Comparison of ENCODE assay signal across 16 cellular contexts in the genomic region with DNA sequence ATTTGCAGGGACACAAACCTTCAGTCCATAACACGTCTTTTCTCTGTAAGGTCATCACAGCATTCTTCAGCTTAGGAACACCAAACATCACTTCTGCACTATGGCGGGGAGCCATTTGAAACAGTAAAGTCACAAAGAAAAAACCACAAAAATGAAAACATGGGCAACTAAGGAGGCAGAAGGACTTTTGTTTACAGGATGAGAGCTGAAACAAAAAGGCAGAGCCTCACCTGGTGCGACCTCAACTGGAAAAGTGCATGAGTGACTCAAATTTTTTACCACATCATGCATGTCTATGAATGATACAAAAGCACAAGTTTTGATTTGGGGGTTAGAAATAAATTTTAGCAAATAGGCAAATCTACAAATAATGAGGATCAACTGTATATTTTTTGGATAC.
A peak's percentile ranks its signal among the peaks of the same experiment; 100 is the strongest.
DNase-seq lines count a peak whose midpoint lies in the region; ATAC-seq and TF ChIP-seq lines count a peak whose summit lies in the region.
"Had no signal": no experiment of that assay in that cellular context is flagged by ENCODE, and none has a peak within 500 bp of the region (broad histone marks: within the 10 kb centered on the region; RNA-seq: fewer than 3 reads in every experiment).

No MANE protein-coding gene starts in this region.

- no peak for TF ChIP-seq POLR2A in IMR-90 (IDR thresholded peaks at IDR 0.05; ENCODE audit: low read depth, low read length)

- H3K4me2 ChIP-seq in IMR-90 (ENCODE audit: low read depth, low read length): no peak overlapping the region
- H3K4me2 ChIP-seq: BLaER1 had no signal

- no peak overlapping the region for H3K18ac ChIP-seq in IMR-90 (ENCODE audit: low read depth, low read length)

- no peak overlapping the region for H3K14ac ChIP-seq in IMR-90 (replicated peaks; ENCODE audit: low read depth, low read length)

- no peak overlapping the region for H2BK20ac ChIP-seq in IMR-90 (ENCODE audit: low read depth, low read length)

- no peaks in the 10 kb centered on the region for H4K20me1 ChIP-seq in IMR-90 (ENCODE audit: insufficient read depth, low read length)
- H4K20me1 ChIP-seq: BLaER1 had no signal

- no peak overlapping the region for H4K8ac ChIP-seq in IMR-90 (ENCODE audit: low read depth in 2 of 2, low read length in 2 of 2)

- H2BK120ac ChIP-seq in IMR-90 (ENCODE audit: low read depth, low read length): no peak overlapping the region

- H2AK9ac ChIP-seq in IMR-90 (replicated peaks; ENCODE audit: low read depth, low read length, poor library complexity): no peak overlapping the region

- H2BK15ac ChIP-seq in IMR-90 (ENCODE audit: low read depth, low read length): no peak overlapping the region

- H3K4me3 ChIP-seq in CD4-positive, alpha-beta memory T cell (ENCODE audit: low read length in 2 of 2): no peak overlapping the region
- H3K4me3 ChIP-seq in IMR-90 (ENCODE audit: insufficient read depth, low read depth, low read length) (no peak overlapping the region), fibroblast of villous mesenchyme (ENCODE audit: low read depth, low read length) (no peak overlapping the region)
- H3K4me3 ChIP-seq: BLaER1, skin epidermis, tibial nerve had no signal

- TF ChIP-seq RAD21 in IMR-90 (IDR thresholded peaks at IDR 0.05; ENCODE audit: low read length): no peak

- POLR2A ChIA-PET in CD4-positive, alpha-beta memory T cell (lab: Charles Lee; ENCODE audit: partially characterized antibody): interaction anchor here (0.8 to 4.0 kb wide), 11 partner anchors 8 to 177 kb away, joined by 3 to 112 read pairs (median 10); a partner anchor contains a TSS
- POLR2A ChIA-PET in IMR-90 (lab: Charles Lee; ENCODE audit: unreplicated experiment): no interaction called here

- H3K4ac ChIP-seq in IMR-90 (ENCODE audit: low read depth, low read length): peak overlapping the region; percentile 24; the same call in 1 of the 2 replicates

- ATAC-seq in IMR-90 (ENCODE audit: low read depth) (no peak), GM21423 (IDR thresholded peaks at IDR 0.05; ENCODE audit: unreplicated experiment) (no peak)
- peak; percentile 77 for ATAC-seq in activated T-helper 17 cell treated with anti-CD3 and anti-CD28 coated beads, Interleukin-2, amount 50 U/mL, for 72 hours (replicated peaks)
- ATAC-seq: PC-3 had no signal

- no peak overlapping the region for H3K9ac ChIP-seq in IMR-90 (ENCODE audit: low read depth, low read length)
- H3K9ac ChIP-seq: BLaER1 had no signal

- CTCF ChIA-PET in CD4-positive, alpha-beta memory T cell (lab: Charles Lee; ENCODE audit: partially characterized antibody): interaction anchor here (0.7 to 8.3 kb wide), 48 partner anchors 10 to 288 kb away, joined by 3 to 122 read pairs (median 6); a partner anchor contains a TSS
- CTCF ChIA-PET in IMR-90 (lab: Yijun Ruan, JAX): interaction anchor here (1.0 to 1.7 kb wide), 5 partner anchors 13 to 146 kb away, joined by 3 to 6 read pairs (median 4); a partner anchor contains a TSS

- WGBS in IMR-90 (ENCODE audit: extremely low coverage in 2 of 2, insufficient read length in 1 of 2), 2 experiments: 80% methylated on average over 1 of the region's 3 CpGs; no CpG with 5 or more reads in 1 of the 2 experiments

- TF ChIP-seq CTCF in IMR-90 (conservative IDR thresholded peaks at IDR 0.05; ENCODE audit: low read depth, low read length): no peak
- no peak for TF ChIP-seq CTCF in fibroblast of villous mesenchyme (IDR thresholded peaks at IDR 0.05; ENCODE audit: insufficient read depth, low read depth, low read length)
- TF ChIP-seq CTCF in HFFc6 (IDR thresholded peaks at IDR 0.05): no peak

- H3K27me3 Mint-ChIP-seq in CD4-positive, alpha-beta memory T cell: no peaks in the 10 kb centered on the region
- H3K27me3 Mint-ChIP-seq in activated T-helper 17 cell treated with anti-CD3 and anti-CD28 coated beads, Interleukin-2, amount 50 U/mL, for 72 hours: no peaks in the 10 kb centered on the region
- H3K27me3 Mint-ChIP-seq in HFFc6 (ENCODE audit: insufficient read depth): no peaks in the 10 kb centered on the region

- H3K36me3 ChIP-seq in CD4-positive, alpha-beta memory T cell (ENCODE audit: insufficient read depth, low read length): no peaks in the 10 kb centered on the region
- H3K36me3 ChIP-seq in IMR-90 (ENCODE audit: control insufficient read depth, insufficient read depth, low read length): no peaks in the 10 kb centered on the region
- H3K36me3 ChIP-seq: BLaER1, tibial nerve had no signal

- no peak overlapping the region for H2AK5ac ChIP-seq in IMR-90 (ENCODE audit: low read depth, low read length)

- dilution Hi-C loops in IMR-90 (cut with HindIII; ENCODE audit: low sequenced_read_pairs, unreplicated experiment): no loop called here

- peak overlapping the region in 6 of 8 donors; percentile 0 to 73 (median 29) for H3K4me3 Mint-ChIP-seq in CD4-positive, alpha-beta memory T cell
- H3K4me3 Mint-ChIP-seq in activated T-helper 17 cell treated with anti-CD3 and anti-CD28 coated beads, Interleukin-2, amount 50 U/mL, for 72 hours: peak overlapping the region; percentile 69
- no peak overlapping the region for H3K4me3 Mint-ChIP-seq in HFFc6

- intact Hi-C loops in CD4-positive, alpha-beta memory T cell (cut with micrococcal nuclease): no loop called here
- intact Hi-C loops in IMR-90 (cut with micrococcal nuclease): no loop called here

- peak overlapping the region; percentile 28 to 98 (median 93) for H3K27ac Mint-ChIP-seq in CD4-positive, alpha-beta memory T cell
- H3K27ac Mint-ChIP-seq in activated T-helper 17 cell treated with anti-CD3 and anti-CD28 coated beads, Interleukin-2, amount 50 U/mL, for 72 hours: peak overlapping the region; percentile 89
- no peak overlapping the region for H3K27ac Mint-ChIP-seq in HFFc6

- H3K4me1 Mint-ChIP-seq in CD4-positive, alpha-beta memory T cell: peaks cover 33 to 63% (median 54%) of the 10 kb centered on the region in 4 donors
- H3K4me1 Mint-ChIP-seq in activated T-helper 17 cell treated with anti-CD3 and anti-CD28 coated beads, Interleukin-2, amount 50 U/mL, for 72 hours: peaks cover 57% of the 10 kb centered on the region
- no peaks in the 10 kb centered on the region; the same call in 1 of the 2 replicates for H3K4me1 Mint-ChIP-seq in HFFc6 (ENCODE audit: low read depth)

- peaks cover 53% of the 10 kb centered on the region for H3K4me1 ChIP-seq in CD4-positive, alpha-beta memory T cell (ENCODE audit: insufficient read depth, low read length)
- no peaks in the 10 kb centered on the region; the same call in 1 of the 2 replicates for H3K4me1 ChIP-seq in IMR-90 (ENCODE audit: control insufficient read depth, insufficient read depth, low read length)

- BruUV-seq in IMR-90 (replicated peaks; lab: Mats Ljungman, UMichigan): no TSS peak

- DNase-seq in CD4-positive, alpha-beta memory T cell: peak; percentile 30 to 59 (median 39)
- DNase-seq in IMR-90: peak; percentile 32
- peak; percentile 73 for DNase-seq in fibroblast of villous mesenchyme (ENCODE audit: low read depth)
- DNase-seq in HFFc6: no peak
- DNase-seq in islet precursor cell: no peak
- DNase-seq in hepatic stellate cell (ENCODE audit: low spot score): no peak
- DNase-seq: caudate nucleus, kidney glomerular epithelial cell, NCI-H2029 treated with DMSO at 0.1 percent for 48 hours, NCI-H526, PC-3 had no signal

- H2BK5ac ChIP-seq in IMR-90 (ENCODE audit: low read depth, low read length, poor library complexity, severe bottlenecking): no peak overlapping the region

- no peaks in the 10 kb centered on the region for H3K27me3 ChIP-seq in CD4-positive, alpha-beta memory T cell (ENCODE audit: insufficient read depth, low read length)
- H3K27me3 ChIP-seq in IMR-90 (ENCODE audit: control insufficient read depth, insufficient read depth, low read length): no peaks in the 10 kb centered on the region
- H3K27me3 ChIP-seq: BLaER1, tibial nerve had no signal

- no peaks in the 10 kb centered on the region for H3K79me1 ChIP-seq in IMR-90 (ENCODE audit: low read depth in 1 of 2, low read length in 2 of 2)

- H3K23ac ChIP-seq in IMR-90 (ENCODE audit: low read depth, low read length): no peak overlapping the region

- H3K9me1 ChIP-seq in IMR-90 (ENCODE audit: insufficient read depth, low read length): 0 out of 2 replicates have a peak, but pooled peaks cover 7% of the 10 kb centered on the region

- peak overlapping the region; percentile 36 for H3K27ac ChIP-seq in CD4-positive, alpha-beta memory T cell (ENCODE audit: low read depth, low read length)
- H3K27ac ChIP-seq in IMR-90 (ENCODE audit: insufficient read depth, low read length): no peak overlapping the region
- H3K27ac ChIP-seq: BLaER1, tibial nerve had no signal

- in situ Hi-C loops in IMR-90 (cut with MboI; ENCODE audit: low sequenced_read_pairs): no loop called here

- no peak overlapping the region for H3K56ac ChIP-seq in IMR-90 (ENCODE audit: extremely low read depth, insufficient read depth, low read length)

- peaks cover 0 to 2% (median 0%) of the 10 kb centered on the region in 8 donors for H3K9me3 Mint-ChIP-seq in CD4-positive, alpha-beta memory T cell
- no peaks in the 10 kb centered on the region for H3K9me3 Mint-ChIP-seq in activated T-helper 17 cell treated with anti-CD3 and anti-CD28 coated beads, Interleukin-2, amount 50 U/mL, for 72 hours
- H3K9me3 Mint-ChIP-seq in HFFc6: no peaks in the 10 kb centered on the region

- no peaks in the 10 kb centered on the region for H3K36me3 Mint-ChIP-seq in CD4-positive, alpha-beta memory T cell
- H3K36me3 Mint-ChIP-seq in activated T-helper 17 cell treated with anti-CD3 and anti-CD28 coated beads, Interleukin-2, amount 50 U/mL, for 72 hours (ENCODE audit: low read depth): no peaks in the 10 kb centered on the region
- no peaks in the 10 kb centered on the region for H3K36me3 Mint-ChIP-seq in HFFc6 (ENCODE audit: low read depth)

- H4K5ac ChIP-seq in IMR-90 (ENCODE audit: low read depth, low read length): no peak overlapping the region

- no peaks in the 10 kb centered on the region for H3K9me3 ChIP-seq in CD4-positive, alpha-beta memory T cell (ENCODE audit: control insufficient read depth in 1 of 2, low read length in 2 of 2)
- no peaks in the 10 kb centered on the region for H3K9me3 ChIP-seq in IMR-90 (ENCODE audit: control insufficient read depth, insufficient read depth, low read length)
- H3K9me3 ChIP-seq: tibial nerve had no signal

- H2AFZ ChIP-seq in IMR-90 (replicated peaks; ENCODE audit: low read length, poor library complexity): no peak overlapping the region

- no peak overlapping the region for H4K91ac ChIP-seq in IMR-90 (ENCODE audit: insufficient read depth, low read depth, low read length)

TF ChIP-seq in IMR-90, 13 proteins besides CTCF, POLR2A, EP300 and RAD21 (continues in another document):
- TF ChIP-seq CEBPB (IDR thresholded peaks at IDR 0.05; ENCODE audit: low read depth, low read length): no peak
- no peak for TF ChIP-seq CHD1 (IDR thresholded peaks at IDR 0.05; ENCODE audit: low read depth, low read length)
- no peak for TF ChIP-seq BHLHE40 (IDR thresholded peaks at IDR 0.05; ENCODE audit: low read depth, low read length)
- no peak for TF ChIP-seq MAFK (IDR thresholded peaks at IDR 0.05; ENCODE audit: low read depth, low read length)
- no peak for TF ChIP-seq FOS (IDR thresholded peaks at IDR 0.05; ENCODE audit: low read depth, low read length)

Comparison
In these comparisons a context has a peak if more than half of its experiments do, and no peak if none do; other contexts are left out.
1. DNase-seq: peak in CD4-positive, alpha-beta memory T cell (5 of 5), IMR-90 (single experiment) and fibroblast of villous mesenchyme (single experiment); none in HFFc6 (single experiment), islet precursor cell (single experiment) and hepatic stellate cell (single experiment).